Comparison of ENCODE assay signal across 19 cellular contexts in genomic region chr11:7591992-7592391, GRCh38.
DNase-seq lines count a peak whose midpoint lies in the region; ATAC-seq and TF ChIP-seq lines count a peak whose summit lies in the region.
"Had no signal": no experiment of that assay in that cellular context is flagged by ENCODE, and none has a peak within 500 bp of the region (broad histone marks: within the 10 kb centered on the region; RNA-seq: fewer than 3 reads in every experiment).

No MANE protein-coding gene starts in this region.

- no peak for TF ChIP-seq POLR2A in suprapubic skin (IDR thresholded peaks at IDR 0.05)

- H3K36me3 ChIP-seq in suprapubic skin (no peaks in the 10 kb centered on the region), GM23248 (ENCODE audit: low read depth) (no peaks in the 10 kb centered on the region)

- peak overlapping the region; percentile 28 for H3K27ac Mint-ChIP-seq in activated naive CD8-positive, alpha-beta T cell treated with anti-CD3 and anti-CD28 coated beads, Interleukin-2, amount 10 ng/mL, durations not matched to agents 7 days and 5 days
- H3K27ac Mint-ChIP-seq in activated naive CD8-positive, alpha-beta T cell treated with anti-CD3 and anti-CD28 coated beads for 36 hours = no peak overlapping the region

- TF ChIP-seq CTCF in dorsolateral prefrontal cortex (IDR thresholded peaks at IDR 0.05 in 54 of 56, conservative IDR thresholded peaks at IDR 0.05 in 2 of 56; ENCODE audit: low read depth in 1 of 56, partially characterized antibody in 56 of 56) = no peak
- TF ChIP-seq CTCF in suprapubic skin (IDR thresholded peaks at IDR 0.05) = no peak

- no peaks in the 10 kb centered on the region for H3K9me3 ChIP-seq in suprapubic skin
- no peaks in the 10 kb centered on the region for H3K9me3 ChIP-seq in GM23248 (ENCODE audit: low read depth)
- H3K9me3 ChIP-seq: Caco-2 had no signal

- peaks cover 8% of the 10 kb centered on the region for H3F3A ChIP-seq in GM23248 (ENCODE audit: insufficient read depth)

- H3K27ac ChIP-seq in dorsolateral prefrontal cortex (peak overlapping the region in 58 of 59 donors; percentile 62 to 99 (median 92)), suprapubic skin (peak overlapping the region; percentile 62), GM23248 (no peak overlapping the region)

- no peak for DNase-seq in activated naive CD8-positive, alpha-beta T cell treated with anti-CD3 and anti-CD28 coated beads, Interleukin-2, amount 10 ng/mL, durations not matched to agents 7 days and 5 days
- no peak for DNase-seq in activated naive CD8-positive, alpha-beta T cell treated with anti-CD3 and anti-CD28 coated beads for 36 hours
- no peak for DNase-seq in dorsolateral prefrontal cortex
- no peak for DNase-seq in suprapubic skin (ENCODE audit: low spot score in 2 of 2)
- no peak for DNase-seq in GM23248
- DNase-seq in HUDEP-2 (lab: John Stamatoyannopoulos, UW; ENCODE audit: unreplicated experiment in 76 of 76) = no peak
- DNase-seq in NCI-H69 (lab: John Stamatoyannopoulos, UW) = no peak
- DNase-seq: activated T-cell treated with anti-CD3 and anti-CD28 coated beads, Interleukin-2, amount 50 U/mL, for 4 hours; Caco-2; effector memory CD8-positive, alpha-beta T cell; GF-D8; mesendoderm; NCI-H1105 treated with DMSO at 0.1 percent for 48 hours; NCI-H446 treated with DMSO at 0.1 percent for 48 hours; stimulated activated naive CD8-positive, alpha-beta T cell treated with anti-CD3 and anti-CD28 coated beads, Interleukin-15, Interleukin-2, amounts not matched to agents 100 U/mL and 50 U/mL, for 24 hours; T-cell had no signal

- ATAC-seq in activated naive CD8-positive, alpha-beta T cell treated with anti-CD3 and anti-CD28 coated beads, Interleukin-2, amount 10 ng/mL, durations not matched to agents 7 days and 5 days (ENCODE audit: low read depth) = no peak
- ATAC-seq in HG03439 (IDR thresholded peaks at IDR 0.05; ENCODE audit: unreplicated experiment) = peak; percentile 58
- ATAC-seq: activated T-cell treated with anti-CD3 and anti-CD28 coated beads, Interleukin-2, amount 50 U/mL, for 4 hours; effector memory CD8-positive, alpha-beta T cell; Panc1 had no signal

- H3K27me3 ChIP-seq in dorsolateral prefrontal cortex (no peaks in the 10 kb centered on the region), suprapubic skin (no peaks in the 10 kb centered on the region), GM23248 (replicated peaks; ENCODE audit: insufficient read depth) (no peaks in the 10 kb centered on the region)

- no peaks in the 10 kb centered on the region for H3K9me2 ChIP-seq in GM23248 (ENCODE audit: insufficient read depth)

- no peak overlapping the region for H2AFZ ChIP-seq in GM23248

- WGBS in suprapubic skin = 64% methylated on average over 1 of the region's 1 CpG
- 93 to 100% methylated on average over 1 of the region's 1 CpG for WGBS in GM23248 (ENCODE audit: low coverage in 1 of 2, low lambda C conversion rate in 2 of 2, missing lambda C conversion rate in 2 of 2), 2 experiments

- H3K4me1 Mint-ChIP-seq in activated naive CD8-positive, alpha-beta T cell treated with anti-CD3 and anti-CD28 coated beads, Interleukin-2, amount 10 ng/mL, durations not matched to agents 7 days and 5 days = peaks cover 14% of the 10 kb centered on the region
- H3K4me1 Mint-ChIP-seq in activated naive CD8-positive, alpha-beta T cell treated with anti-CD3 and anti-CD28 coated beads for 36 hours = peaks cover 17% of the 10 kb centered on the region

- H3K79me2 ChIP-seq in GM23248 (ENCODE audit: insufficient read depth) = no peaks in the 10 kb centered on the region

- H3K4me3 ChIP-seq in dorsolateral prefrontal cortex = no peak overlapping the region
- no peak overlapping the region for H3K4me3 ChIP-seq in suprapubic skin
- H3K4me3 ChIP-seq in GM23248 = no peak overlapping the region
- H3K4me3 ChIP-seq: skin epidermis had no signal

- H3K4me2 ChIP-seq in GM23248 (ENCODE audit: unreplicated experiment) = no peak overlapping the region

- in situ Hi-C loops in GM23248 (cut with MboI) = no loop called here

- no peaks in the 10 kb centered on the region for H3K27me3 Mint-ChIP-seq in activated naive CD8-positive, alpha-beta T cell treated with anti-CD3 and anti-CD28 coated beads, Interleukin-2, amount 10 ng/mL, durations not matched to agents 7 days and 5 days
- H3K27me3 Mint-ChIP-seq in activated naive CD8-positive, alpha-beta T cell treated with anti-CD3 and anti-CD28 coated beads for 36 hours = no peaks in the 10 kb centered on the region
- H3K27me3 Mint-ChIP-seq: effector memory CD8-positive, alpha-beta T cell; T-cell had no signal

- POLR2A ChIA-PET in activated naive CD8-positive, alpha-beta T cell treated with anti-CD3 and anti-CD28 coated beads, Interleukin-2, amount 10 ng/mL, durations not matched to agents 7 days and 5 days (lab: Charles Lee) = interaction anchor here (0.7 kb wide), 1 partner anchor 17 kb away, joined by 4 read pairs; no protein-coding TSS in a partner anchor

- intact Hi-C loops in dorsolateral prefrontal cortex (cut with DNase I) = no loop called here

- no peak overlapping the region for H3K4me3 Mint-ChIP-seq in activated naive CD8-positive, alpha-beta T cell treated with anti-CD3 and anti-CD28 coated beads, Interleukin-2, amount 10 ng/mL, durations not matched to agents 7 days and 5 days
- H3K4me3 Mint-ChIP-seq in activated naive CD8-positive, alpha-beta T cell treated with anti-CD3 and anti-CD28 coated beads for 36 hours = no peak overlapping the region
- H3K4me3 Mint-ChIP-seq: activated T-cell treated with anti-CD3 and anti-CD28 coated beads, Interleukin-2, amount 50 U/mL, for 4 hours; effector memory CD8-positive, alpha-beta T cell; T-cell had no signal

- H3K4me1 ChIP-seq in suprapubic skin = peaks cover 62% of the 10 kb centered on the region
- H3K4me1 ChIP-seq in GM23248 (ENCODE audit: insufficient read depth) = peaks cover 26% of the 10 kb centered on the region

- no peak for TF ChIP-seq EP300 in suprapubic skin (IDR thresholded peaks at IDR 0.05)

- H3K9ac ChIP-seq in GM23248 = no peak overlapping the region

- no peaks in the 10 kb centered on the region for H4K20me1 ChIP-seq in GM23248 (ENCODE audit: insufficient read depth)

- no peaks in the 10 kb centered on the region for H3K9me3 Mint-ChIP-seq in activated naive CD8-positive, alpha-beta T cell treated with anti-CD3 and anti-CD28 coated beads, Interleukin-2, amount 10 ng/mL, durations not matched to agents 7 days and 5 days
- H3K9me3 Mint-ChIP-seq in activated naive CD8-positive, alpha-beta T cell treated with anti-CD3 and anti-CD28 coated beads for 36 hours = no peaks in the 10 kb centered on the region
- H3K9me3 Mint-ChIP-seq: activated T-cell treated with anti-CD3 and anti-CD28 coated beads, Interleukin-2, amount 50 U/mL, for 4 hours; effector memory CD8-positive, alpha-beta T cell; T-cell had no signal

- peaks cover 8% of the 10 kb centered on the region for H3K36me3 Mint-ChIP-seq in activated naive CD8-positive, alpha-beta T cell treated with anti-CD3 and anti-CD28 coated beads, Interleukin-2, amount 10 ng/mL, durations not matched to agents 7 days and 5 days
- H3K36me3 Mint-ChIP-seq in activated naive CD8-positive, alpha-beta T cell treated with anti-CD3 and anti-CD28 coated beads for 36 hours = peaks cover 6% of the 10 kb centered on the region
